ENCODE assay signal across 29 cellular contexts in the genomic region with DNA sequence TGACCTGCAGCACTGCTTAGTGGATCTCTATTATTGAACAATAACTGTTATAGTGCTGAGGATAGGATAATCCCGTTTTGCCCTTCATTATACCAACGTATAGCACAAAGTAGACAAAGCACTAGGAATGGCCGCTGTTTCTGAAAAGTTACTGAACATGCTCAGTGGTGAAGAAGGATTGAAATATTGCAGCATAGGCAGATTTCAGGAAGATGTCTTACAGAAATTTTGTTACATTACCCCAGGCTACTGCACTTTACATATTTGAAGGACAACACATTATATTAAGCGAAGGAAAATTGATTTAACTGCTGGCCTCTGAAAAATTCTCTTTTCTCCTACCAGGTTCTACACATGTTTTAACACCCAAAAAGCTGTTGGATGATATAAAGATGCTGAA. TPM values are rescaled to one million over a fixed set of nuclear protein-coding genes. Genes with fewer than 3 reads are reported as not detected.
"Had no signal": no experiment of that assay in that cellular context is flagged by ENCODE, and none has a peak within 500 bp of the region (broad histone marks: within the 10 kb centered on the region; RNA-seq: fewer than 3 reads in every experiment).

No MANE protein-coding gene starts in this region.

- DNase-seq: cortex of kidney; effector CD8-positive, alpha-beta T cell; effector memory CD8-positive, alpha-beta T cell; endodermal cell; erythroblast; esophagus squamous epithelium; foreskin fibroblast; foreskin melanocyte; gastrocnemius medialis; glutamatergic neuron; head of caudate nucleus; heart right ventricle; hippocampal formation; left cardiac atrium; left lung; left ventricle myocardium superior; lower lobe of right lung; mesenchymal stem cell; mucosa of descending colon had no signal

- H3K4me1 ChIP-seq: gastrocnemius medialis, heart right ventricle, left lung, lower lobe of right lung had no signal

- H3K27ac Mint-ChIP-seq: dendritic cell treated with granulocyte-macrophage colony-stimulating factor and Interleukin-4, amounts not matched to agents 40 ng/mL and 50 ng/mL, for 4 days; effector memory CD8-positive, alpha-beta T cell; endodermal cell; mesothelial cell of epicardium had no signal

- H3K27me3 Mint-ChIP-seq: dendritic cell treated with granulocyte-macrophage colony-stimulating factor and Interleukin-4, amounts not matched to agents 40 ng/mL and 50 ng/mL, for 4 days; effector memory CD8-positive, alpha-beta T cell had no signal

- H3K9me3 Mint-ChIP-seq: dendritic cell treated with granulocyte-macrophage colony-stimulating factor and Interleukin-4, amounts not matched to agents 40 ng/mL and 50 ng/mL, for 4 days; effector memory CD8-positive, alpha-beta T cell; endodermal cell; mesothelial cell of epicardium had no signal

- H3K27ac ChIP-seq: epithelial cell of prostate, esophagus squamous epithelium, gastrocnemius medialis, heart right ventricle, left lung, lower lobe of right lung had no signal

- FAIRE-seq: colon, endometrium, islet of Langerhans, keratinocyte had no signal

- H3K4me3 Mint-ChIP-seq: dendritic cell treated with granulocyte-macrophage colony-stimulating factor and Interleukin-4, amounts not matched to agents 40 ng/mL and 50 ng/mL, for 4 days; effector memory CD8-positive, alpha-beta T cell; endodermal cell; mesothelial cell of epicardium had no signal

- H3K9me3 ChIP-seq: esophagus squamous epithelium, gastrocnemius medialis, heart right ventricle, left lung, lower lobe of right lung, mucosa of descending colon had no signal

- H3K4me3 ChIP-seq: esophagus squamous epithelium, gastrocnemius medialis, heart right ventricle, left lung, lower lobe of right lung, mucosa of descending colon had no signal

- ATAC-seq: effector memory CD8-positive, alpha-beta T cell; esophagus mucosa; gastrocnemius medialis; heart right ventricle; left cardiac atrium; left lung; left ventricle myocardium superior; lower lobe of right lung; mucosa of descending colon had no signal

- H3K27me3 ChIP-seq: esophagus squamous epithelium, gastrocnemius medialis, heart right ventricle, left lung had no signal

RNA-seq across cellular contexts. Expression of a gene that starts 48.5 kb away (rescaled TPM):
- total RNA-seq: glomerular endothelial cell, heart right ventricle, left cardiac atrium, left lung, left ventricle myocardium superior, mesenteric fat pad, mesothelial cell of epicardium had no signal
